11 cellular contexts compared by ENCODE assay signal in the genomic region with DNA sequence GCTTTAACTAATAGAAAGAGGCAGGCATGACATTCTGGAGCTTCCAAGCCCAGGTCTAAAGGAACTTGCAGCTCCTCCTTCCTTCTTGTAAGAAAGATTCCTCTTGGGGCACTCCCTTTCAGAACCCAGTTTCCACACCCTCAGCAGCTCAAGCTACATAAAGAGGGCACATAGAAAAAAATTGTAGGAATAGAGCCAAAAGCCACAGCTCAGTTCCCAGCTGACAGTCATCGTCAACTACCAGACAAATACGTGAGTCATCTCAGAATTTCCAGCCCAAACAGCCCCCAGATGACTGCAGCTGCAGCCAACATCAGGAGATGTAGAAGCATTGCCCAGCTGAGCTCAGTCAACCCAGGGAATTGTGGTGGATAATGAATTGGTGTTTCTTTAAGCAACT.
A peak's percentile ranks its signal among the peaks of the same experiment; 100 is the strongest.
DNase-seq lines count a peak whose midpoint lies in the region; ATAC-seq and TF ChIP-seq lines count a peak whose summit lies in the region.
"Had no signal": no experiment of that assay in that cellular context is flagged by ENCODE, and none has a peak within 500 bp of the region (broad histone marks: within the 10 kb centered on the region; RNA-seq: fewer than 3 reads in every experiment).

No MANE protein-coding gene starts in this region.

- no peak overlapping the region for H3K27ac Mint-ChIP-seq in stimulated activated memory B cell treated with anti-CD40 and anti-IgM and Interleukin-4, amounts not matched to agents 10 μg/mL and 1 μg/mL and 100 μg/mL, for 72 hours
- H3K27ac Mint-ChIP-seq: activated naive CD4-positive, alpha-beta T cell treated with anti-CD3 and anti-CD28 coated beads, Interleukin-2, amount 10 ng/mL, durations not matched to agents 7 days and 5 days; memory B cell had no signal

- no peak for TF ChIP-seq POLR2A in HCT116 (IDR thresholded peaks at IDR 0.05; ENCODE audit: borderline replicate concordance, extremely low read depth, insufficient read depth, insufficient read length)

- no peak overlapping the region for H3K4me3 Mint-ChIP-seq in stimulated activated memory B cell treated with anti-CD40 and anti-IgM and Interleukin-4, amounts not matched to agents 10 μg/mL and 1 μg/mL and 100 μg/mL, for 72 hours
- H3K4me3 Mint-ChIP-seq: activated naive CD4-positive, alpha-beta T cell treated with anti-CD3 and anti-CD28 coated beads, Interleukin-2, amount 10 ng/mL, durations not matched to agents 7 days and 5 days; memory B cell had no signal

- RAD21 ChIA-PET in HCT116 (lab: Charles Lee; ENCODE audit: low non-redundant PET in 1 of 2, low total read pairs in 2 of 2, uncharacterized antibody in 2 of 2, unreplicated experiment in 2 of 2), result no interaction called here

- no peaks in the 10 kb centered on the region for H3K9me2 ChIP-seq in HCT116 (ENCODE audit: insufficient read depth)

- no peaks in the 10 kb centered on the region for H3K27me3 ChIP-seq in HCT116 (ENCODE audit: insufficient read depth, low read length)
- no peaks in the 10 kb centered on the region for H3K27me3 ChIP-seq in SJSA1 (replicated peaks)
- H3K27me3 ChIP-seq: Peyer's patch had no signal

- no peak overlapping the region for H2AFZ ChIP-seq in HCT116 (ENCODE audit: low read depth, low read length, poor library complexity, severe bottlenecking)

- H3K36me3 ChIP-seq in HCT116 (ENCODE audit: control insufficient read depth in 1 of 2, insufficient read depth in 2 of 2, low read length in 2 of 2), result no peaks in the 10 kb centered on the region
- H3K36me3 ChIP-seq in SJSA1, result no peaks in the 10 kb centered on the region
- H3K36me3 ChIP-seq: Peyer's patch had no signal

- intact Hi-C loops in HCT116 (cut with micrococcal nuclease), result no loop called here

- no peaks in the 10 kb centered on the region for H4K20me1 ChIP-seq in HCT116 (ENCODE audit: insufficient read depth)

- TF ChIP-seq CTCF in HCT116 (IDR thresholded peaks at IDR 0.05 in 2 of 3, conservative IDR thresholded peaks at IDR 0.05 in 1 of 3; ENCODE audit: borderline replicate concordance in 1 of 3, insufficient read depth in 1 of 3, low read depth in 2 of 3, low read length in 2 of 3) (no peak), fibroblast of the aortic adventitia (IDR thresholded peaks at IDR 0.05; ENCODE audit: insufficient read depth, low read length) (no peak), retinal pigment epithelial cell (conservative IDR thresholded peaks at IDR 0.05; ENCODE audit: low read depth, low read length) (no peak)

- H3K27ac ChIP-seq in HCT116 (ENCODE audit: low read depth, low read length) (no peak overlapping the region), SJSA1 (0 out of 2 replicates have a peak overlapping the region, but pooled peaks have one; percentile 10)
- H3K27ac ChIP-seq: Peyer's patch had no signal

- H3K4me1 ChIP-seq in HCT116 (ENCODE audit: control insufficient read depth in 1 of 2, insufficient read depth in 2 of 2, low read length in 2 of 2), result no peaks in the 10 kb centered on the region
- peaks cover 19% of the 10 kb centered on the region for H3K4me1 ChIP-seq in SJSA1 (replicated peaks)
- H3K4me1 ChIP-seq: Peyer's patch had no signal

- H3K27me3 Mint-ChIP-seq in stimulated activated memory B cell treated with anti-CD40 and anti-IgM and Interleukin-4, amounts not matched to agents 10 μg/mL and 1 μg/mL and 100 μg/mL, for 72 hours, result no peaks in the 10 kb centered on the region

- CTCF ChIA-PET in HCT116 (lab: Charles Lee), result no interaction called here

- DNase-seq in HCT116 (ENCODE audit: low read depth, low spot score), result no peak
- DNase-seq in SJSA1 (ENCODE audit: low read depth in 1 of 2, low spot score in 2 of 2), result peak; percentile 65 to 66
- DNase-seq in fibroblast of the aortic adventitia (ENCODE audit: low read depth), result peak; percentile 63
- peak; percentile 79 for DNase-seq in retinal pigment epithelial cell (ENCODE audit: low read depth)
- DNase-seq in mucosa of gallbladder (ENCODE audit: low spot score), result no peak
- DNase-seq in stimulated activated CD4-positive, alpha-beta T cell treated with anti-CD3 and anti-CD28 coated beads, Interleukin-12 subunit alpha, Interleukin-12 subunit beta, amount 100 ng/mL, for 4 hours, result no peak
- DNase-seq in NK-92 (lab: John Stamatoyannopoulos, UW; ENCODE audit: unreplicated experiment), result no peak
- DNase-seq: activated naive CD4-positive, alpha-beta T cell treated with anti-CD3 and anti-CD28 coated beads, Interleukin-2, amount 10 ng/mL, durations not matched to agents 7 days and 5 days had no signal

- H3K79me2 ChIP-seq in HCT116 (ENCODE audit: insufficient read depth, low read length), result no peaks in the 10 kb centered on the region

- TF ChIP-seq RAD21 in HCT116 (IDR thresholded peaks at IDR 0.05; ENCODE audit: low read depth), result no peak

- H3K4me2 ChIP-seq in HCT116 (ENCODE audit: low read length), result no peak overlapping the region

- no peaks in the 10 kb centered on the region for H3K36me3 Mint-ChIP-seq in stimulated activated memory B cell treated with anti-CD40 and anti-IgM and Interleukin-4, amounts not matched to agents 10 μg/mL and 1 μg/mL and 100 μg/mL, for 72 hours
- H3K36me3 Mint-ChIP-seq: memory B cell had no signal

- no TSS peak for BruUV-seq in HCT116 (replicated peaks; lab: Mats Ljungman, UMichigan)

- H3K9me3 ChIP-seq in HCT116 (ENCODE audit: control insufficient read depth in 1 of 2, insufficient read depth in 1 of 2, low read depth in 1 of 2, low read length in 2 of 2), result no peaks in the 10 kb centered on the region
- 0 out of 2 replicates have a peak, but pooled peaks cover 4% of the 10 kb centered on the region for H3K9me3 ChIP-seq in SJSA1 (replicated peaks)
- H3K9me3 ChIP-seq: Peyer's patch had no signal

- H3K4me3 ChIP-seq in HCT116 (replicated peaks in 1 of 2; ENCODE audit: low read depth in 1 of 2, low read length in 2 of 2), result no peak overlapping the region
- no peak overlapping the region for H3K4me3 ChIP-seq in SJSA1
- H3K4me3 ChIP-seq in fibroblast of the aortic adventitia (ENCODE audit: low read depth, low read length), result no peak overlapping the region
- no peak overlapping the region for H3K4me3 ChIP-seq in retinal pigment epithelial cell (ENCODE audit: low read length)
- H3K4me3 ChIP-seq: Peyer's patch had no signal

- H3K9me3 Mint-ChIP-seq in stimulated activated memory B cell treated with anti-CD40 and anti-IgM and Interleukin-4, amounts not matched to agents 10 μg/mL and 1 μg/mL and 100 μg/mL, for 72 hours, result peaks cover 4% of the 10 kb centered on the region

- ATAC-seq in HCT116, result no peak
- no peak for ATAC-seq in stimulated activated memory B cell treated with anti-CD40 and anti-IgM and Interleukin-4, amounts not matched to agents 10 μg/mL and 1 μg/mL and 100 μg/mL, for 72 hours

- H3K4me1 Mint-ChIP-seq in stimulated activated memory B cell treated with anti-CD40 and anti-IgM and Interleukin-4, amounts not matched to agents 10 μg/mL and 1 μg/mL and 100 μg/mL, for 72 hours, result peaks cover 22% of the 10 kb centered on the region

- POLR2A ChIA-PET in HCT116 (lab: Charles Lee), result no interaction called here

- no peak overlapping the region for H3K9ac ChIP-seq in HCT116 (ENCODE audit: low read length)

TF ChIP-seq in HCT116, 20 proteins besides CTCF, POLR2A, EP300 and RAD21:
- TF ChIP-seq, protein P1, sequence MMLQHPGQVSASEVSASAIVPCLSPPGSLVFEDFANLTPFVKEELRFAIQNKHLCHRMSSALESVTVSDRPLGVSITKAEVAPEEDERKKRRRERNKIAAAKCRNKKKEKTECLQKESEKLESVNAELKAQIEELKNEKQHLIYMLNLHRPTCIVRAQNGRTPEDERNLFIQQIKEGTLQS (IDR thresholded peaks at IDR 0.05), result no peak
- TF ChIP-seq YY1 (IDR thresholded peaks at IDR 0.05; ENCODE audit: extremely low read depth, insufficient replicate concordance, low read depth, low read length) (no peak), FOSL1 (IDR thresholded peaks at IDR 0.05; ENCODE audit: low read depth) (0 out of 2 replicates have a peak, but pooled peaks have one; percentile 15)

Comparison
In these comparisons a context has a peak if more than half of its experiments do, and no peak if none do; other contexts are left out.
1. DNase-seq: peak in SJSA1 (2 of 2), fibroblast of the aortic adventitia (single experiment) and retinal pigment epithelial cell (single experiment); none in HCT116 (single experiment), mucosa of gallbladder (single experiment), stimulated activated CD4-positive, alpha-beta T cell treated with anti-CD3 and anti-CD28 coated beads, Interleukin-12 subunit alpha, Interleukin-12 subunit beta, amount 100 ng/mL, for 4 hours (single experiment) and NK-92 (single experiment).